Comparison of ENCODE assay signal across 18 cellular contexts in genomic region chr10:30160431-30160982, GRCh38.
DNase-seq lines count a peak whose midpoint lies in the region; ATAC-seq and TF ChIP-seq lines count a peak whose summit lies in the region.
"Had no signal": no experiment of that assay in that cellular context is flagged by ENCODE, and none has a peak within 500 bp of the region (broad histone marks: within the 10 kb centered on the region; RNA-seq: fewer than 3 reads in every experiment).

No MANE protein-coding gene starts in this region.

- no peaks in the 10 kb centered on the region for H4K20me1 ChIP-seq in GM23338 (replicated peaks; ENCODE audit: insufficient read depth)
- H4K20me1 ChIP-seq in hepatocyte (ENCODE audit: insufficient read depth, poor library complexity, severe bottlenecking) = no peaks in the 10 kb centered on the region

- no peak overlapping the region for H3K4me2 ChIP-seq in GM23338
- H3K4me2 ChIP-seq in hepatocyte = peak overlapping the region; percentile 26
- H3K4me2 ChIP-seq in trophoblast cell (ENCODE audit: low read length) = no peak overlapping the region

- 0 out of 2 replicates have a peak, but pooled peaks cover 5% of the 10 kb centered on the region for H3K9me2 ChIP-seq in GM23338 (ENCODE audit: insufficient read depth)
- no peaks in the 10 kb centered on the region for H3K9me2 ChIP-seq in hepatocyte (replicated peaks; ENCODE audit: insufficient read depth)

- H3K9me3 Mint-ChIP-seq in GM23338 = peaks cover 8% of the 10 kb centered on the region; the same call in 2 of the 3 replicates

- H3K79me2 ChIP-seq in GM23338 (replicated peaks; ENCODE audit: insufficient read depth) (no peaks in the 10 kb centered on the region), hepatocyte (no peaks in the 10 kb centered on the region), trophoblast cell (ENCODE audit: control insufficient read depth, insufficient read depth, low read length, poor library complexity) (no peaks in the 10 kb centered on the region)

- H3K4ac ChIP-seq in trophoblast cell (ENCODE audit: low read depth, low read length) = no peak overlapping the region

- H2BK5ac ChIP-seq in trophoblast cell (ENCODE audit: low read depth, low read length, poor library complexity) = no peak overlapping the region

- H3F3A ChIP-seq in GM23338 (replicated peaks; ENCODE audit: low read depth) = no peaks in the 10 kb centered on the region

- TF ChIP-seq EP300 in esophagus muscularis mucosa (IDR thresholded peaks at IDR 0.05) = no peak

- no peak for TF ChIP-seq POLR2A in esophagus muscularis mucosa (IDR thresholded peaks at IDR 0.05; ENCODE audit: low read depth)

- H3K27ac ChIP-seq in GM23338 (ENCODE audit: low read depth) (no peak overlapping the region), hepatocyte (peak overlapping the region; percentile 28), trophoblast cell (ENCODE audit: low read depth, low read length) (no peak overlapping the region), esophagus muscularis mucosa (replicated peaks in 1 of 4) (no peak overlapping the region)
- H3K27ac ChIP-seq in effector memory CD4-positive, alpha-beta T cell (ENCODE audit: insufficient read depth, low read length, poor library complexity, severe bottlenecking) = no peak overlapping the region

- H3K27me3 ChIP-seq in GM23338 (ENCODE audit: insufficient read depth) (no peaks in the 10 kb centered on the region), hepatocyte (no peaks in the 10 kb centered on the region), trophoblast cell (ENCODE audit: insufficient read depth, low read length) (no peaks in the 10 kb centered on the region), esophagus muscularis mucosa (no peaks in the 10 kb centered on the region)
- H3K27me3 ChIP-seq in effector memory CD4-positive, alpha-beta T cell (replicated peaks; ENCODE audit: control insufficient read depth, insufficient read depth, low read length, poor library complexity, severe bottlenecking) = no peaks in the 10 kb centered on the region

- no peak overlapping the region for H4K8ac ChIP-seq in trophoblast cell (ENCODE audit: low read depth, low read length)

- no peak overlapping the region for H2BK12ac ChIP-seq in trophoblast cell (ENCODE audit: low read length)

- no peak overlapping the region for H3K27ac Mint-ChIP-seq in GM23338
- H3K27ac Mint-ChIP-seq: HFFc6 had no signal

- intact Hi-C loops in esophagus muscularis mucosa (cut with DNase I) = no loop called here

- H4K12ac ChIP-seq in trophoblast cell (ENCODE audit: low read depth, low read length) = no peak overlapping the region

- no peak overlapping the region for H2AK5ac ChIP-seq in trophoblast cell (ENCODE audit: low read length)

- H3K9me3 ChIP-seq in hepatocyte (ENCODE audit: low read depth) (no peaks in the 10 kb centered on the region), trophoblast cell (ENCODE audit: insufficient read depth, low read depth, low read length) (no peaks in the 10 kb centered on the region), esophagus muscularis mucosa (no peaks in the 10 kb centered on the region)
- no peaks in the 10 kb centered on the region for H3K9me3 ChIP-seq in effector memory CD4-positive, alpha-beta T cell (ENCODE audit: control insufficient read depth, low read length)

- no peaks in the 10 kb centered on the region for H3K4me1 ChIP-seq in GM23338 (ENCODE audit: insufficient read depth)
- H3K4me1 ChIP-seq in hepatocyte (ENCODE audit: insufficient read depth) = peaks cover 10% of the 10 kb centered on the region
- H3K4me1 ChIP-seq in trophoblast cell (ENCODE audit: control insufficient read depth in 1 of 2, insufficient read depth in 2 of 2, low read length in 2 of 2) = no peaks in the 10 kb centered on the region
- H3K4me1 ChIP-seq in effector memory CD4-positive, alpha-beta T cell (ENCODE audit: control insufficient read depth, insufficient read depth, low read length, poor library complexity, severe bottlenecking) = no peaks in the 10 kb centered on the region
- H3K4me1 ChIP-seq in esophagus muscularis mucosa = no peaks in the 10 kb centered on the region

- no peaks in the 10 kb centered on the region for H3K36me3 ChIP-seq in GM23338 (ENCODE audit: insufficient read depth)
- no peaks in the 10 kb centered on the region for H3K36me3 ChIP-seq in hepatocyte (replicated peaks; ENCODE audit: insufficient read depth, low read depth)
- H3K36me3 ChIP-seq in trophoblast cell (ENCODE audit: control insufficient read depth in 1 of 2, insufficient read depth in 2 of 2, low read length in 2 of 2) = no peaks in the 10 kb centered on the region
- no peaks in the 10 kb centered on the region for H3K36me3 ChIP-seq in effector memory CD4-positive, alpha-beta T cell (ENCODE audit: control insufficient read depth, insufficient read depth, low read length)
- H3K36me3 ChIP-seq in esophagus muscularis mucosa = no peaks in the 10 kb centered on the region

- DNase-seq in GM23338 (ENCODE audit: low spot score) (no peak), hepatocyte (ENCODE audit: low spot score) (peak; percentile 50), trophoblast cell (no peak), H4 (ENCODE audit: low spot score) (no peak), NCI-H2171 treated with DMSO at 0.1 percent for 48 hours (lab: John Stamatoyannopoulos, UW) (no peak), esophagus muscularis mucosa (ENCODE audit: extremely low spot score) (no peak)
- DNase-seq in effector memory CD4-positive, alpha-beta T cell = no peak
- DNase-seq: activated CD4-positive, alpha-beta T cell treated with anti-CD3 and anti-CD28 coated beads for 4 hours; activated naive CD4-positive, alpha-beta T cell treated with Interleukin-2 at 50 U/mL for 16 hours; head of caudate nucleus; HFFc6; mesenchymal stem cell; stimulated activated CD4-positive, alpha-beta T cell treated with anti-CD3 and anti-CD28 coated beads, Interleukin-2, amount 100 ng/mL, for 24 hours; T-helper 2 cell had no signal

- no peak overlapping the region for H3K23ac ChIP-seq in trophoblast cell (ENCODE audit: low read length)

- 0 out of 3 replicates have a peak, but pooled peaks cover 3% of the 10 kb centered on the region for H3K36me3 Mint-ChIP-seq in GM23338 (ENCODE audit: low read depth)

- H3K14ac ChIP-seq in trophoblast cell (ENCODE audit: low read length) = no peak overlapping the region

- peaks cover 2% of the 10 kb centered on the region for H3K79me1 ChIP-seq in trophoblast cell (ENCODE audit: low read length)

- WGBS in hepatocyte (ENCODE audit: low lambda C conversion rate, missing lambda C conversion rate) = 7% methylated on average over 5 of the region's 5 CpGs
- WGBS in trophoblast cell (ENCODE audit: extremely low coverage, insufficient coverage, insufficient read length) = no CpG with 5 or more reads among the region's 5 CpGs
- 51% methylated on average over 5 of the region's 5 CpGs for WGBS in esophagus muscularis mucosa

- ATAC-seq in GM23338 (peak; percentile 29; the same call in 1 of the 3 replicates), SK-N-SH treated with all-trans-retinoic acid at 6 μM for 48 hours (no peak)
- ATAC-seq: esophagus mucosa, Right ventricle myocardium inferior, sciatic nerve had no signal

- H3K4me3 ChIP-seq in GM23338 = no peak overlapping the region
- H3K4me3 ChIP-seq in hepatocyte = no peak overlapping the region
- no peak overlapping the region for H3K4me3 ChIP-seq in trophoblast cell (ENCODE audit: low read depth, low read length)
- no peak overlapping the region for H3K4me3 ChIP-seq in effector memory CD4-positive, alpha-beta T cell (ENCODE audit: insufficient read depth, low read depth, low read length, poor library complexity, severe bottlenecking)
- H3K4me3 ChIP-seq in esophagus muscularis mucosa = no peak overlapping the region

- no peak overlapping the region for H3K9ac ChIP-seq in trophoblast cell (ENCODE audit: low read length)

- H3K4me1 Mint-ChIP-seq in GM23338 = peaks cover 6% of the 10 kb centered on the region; the same call in 2 of the 3 replicates

- no peak overlapping the region for H3K18ac ChIP-seq in trophoblast cell (ENCODE audit: low read length)

- H4K91ac ChIP-seq in trophoblast cell (ENCODE audit: low read depth, low read length) = peak overlapping the region; percentile 11

- peak overlapping the region; percentile 92; the same call in 1 of the 2 replicates for H2AFZ ChIP-seq in GM23338
- no peak overlapping the region for H2AFZ ChIP-seq in hepatocyte
- no peak overlapping the region for H2AFZ ChIP-seq in trophoblast cell (ENCODE audit: insufficient read depth, low read length, poor library complexity)

- H3K4me3 Mint-ChIP-seq in GM23338 = no peak overlapping the region
- H3K4me3 Mint-ChIP-seq: HFFc6 had no signal

- H2BK120ac ChIP-seq in trophoblast cell (ENCODE audit: insufficient read depth, low read length, poor library complexity) = no peak overlapping the region

- no peaks in the 10 kb centered on the region for H3K27me3 Mint-ChIP-seq in GM23338 (ENCODE audit: insufficient read depth, low read depth, poor library complexity)

- TF ChIP-seq CTCF in GM23338 (conservative IDR thresholded peaks at IDR 0.05; ENCODE audit: low read depth in 2 of 2) (no peak), hepatocyte (IDR thresholded peaks at IDR 0.05; ENCODE audit: poor library complexity) (no peak), esophagus muscularis mucosa (IDR thresholded peaks at IDR 0.05) (no peak)

TF ChIP-seq in GM23338, 12 proteins besides CTCF, POLR2A, EP300 and RAD21 (continues in another document):
- TF ChIP-seq NANOG (IDR thresholded peaks at IDR 0.05; ENCODE audit: borderline replicate concordance) = no peak
- no peak for TF ChIP-seq STAT1 (IDR thresholded peaks at IDR 0.05; ENCODE audit: unreplicated experiment)
- TF ChIP-seq ZNF114 (CRISPR knock-in tag; IDR thresholded peaks at IDR 0.05) = no peak
- TF ChIP-seq EZH2phosphoT487 (IDR thresholded peaks at IDR 0.05; ENCODE audit: unreplicated experiment) = no peak

TF ChIP-seq in SK-N-SH treated with all-trans-retinoic acid at 6 μM for 48 hours, 23 proteins besides CTCF, POLR2A, EP300 and RAD21:
- TF ChIP-seq ISL1 (CRISPR knock-in tag; IDR thresholded peaks at IDR 0.05) (0 out of 2 replicates have a peak, but pooled peaks have one; percentile 21), ZNF565 (CRISPR knock-in tag; conservative IDR thresholded peaks at IDR 0.05; ENCODE audit: low read depth) (no peak)
